In the genomic region with DNA sequence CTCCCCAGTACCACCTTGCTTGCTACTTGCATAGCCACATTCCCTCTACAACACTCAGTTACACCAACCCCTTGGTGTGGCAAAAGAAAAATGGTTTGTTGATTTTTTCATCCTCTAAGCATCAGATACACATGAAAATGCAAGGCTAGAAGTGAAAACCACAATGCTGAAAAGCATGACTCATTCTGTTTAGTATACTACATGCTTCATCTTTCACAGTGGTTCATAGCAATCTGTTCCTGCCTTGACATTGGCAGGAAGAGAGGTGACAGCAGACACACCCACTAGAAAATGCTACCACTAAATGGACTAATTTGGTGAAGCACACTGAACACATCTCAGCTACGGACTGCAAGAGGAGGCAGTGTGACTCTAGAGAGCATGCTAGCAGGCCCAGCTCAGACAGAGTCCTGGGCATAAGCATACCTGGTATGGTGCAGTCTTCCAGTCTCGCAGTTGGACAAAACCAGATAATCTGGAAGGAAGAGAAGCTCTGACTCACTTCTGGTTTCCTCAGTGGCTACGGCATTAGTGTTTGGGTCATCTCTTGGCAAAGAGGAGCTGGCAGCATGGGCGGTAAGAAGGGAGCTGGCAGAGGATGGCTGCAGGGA, we compare ENCODE assay signal across 8 cellular contexts. TPM values are rescaled to one million over a fixed set of nuclear protein-coding genes. Genes with fewer than 3 reads are reported as not detected.
DNase-seq lines count a peak whose midpoint lies in the region; ATAC-seq and TF ChIP-seq lines count a peak whose summit lies in the region.

No MANE protein-coding gene starts in this region.

- H3K4me1 ChIP-seq in upper lobe of right lung: peaks cover 11% of the 10 kb centered on the region

- H3K4me3 ChIP-seq in GM06990 (replicated peaks; ENCODE audit: low read depth, low read length) (no peak overlapping the region), upper lobe of right lung (no peak overlapping the region)

- H3K9me3 ChIP-seq in upper lobe of right lung: no peaks in the 10 kb centered on the region

- ATAC-seq in HG03460 (IDR thresholded peaks at IDR 0.05; ENCODE audit: unreplicated experiment): peak; percentile 95
- ATAC-seq in upper lobe of right lung: peak; percentile 49

- intact Hi-C loops in upper lobe of right lung (cut with DNase I): no loop called here

- H3K27me3 ChIP-seq in GM06990 (replicated peaks; ENCODE audit: control insufficient read depth, insufficient read depth, low read length) (no peaks in the 10 kb centered on the region), upper lobe of right lung (no peaks in the 10 kb centered on the region)

- no peak overlapping the region for H3K27ac ChIP-seq in upper lobe of right lung

- no peaks in the 10 kb centered on the region for H3K36me3 ChIP-seq in GM06990 (ENCODE audit: control insufficient read depth, insufficient read depth, low read length)
- peaks cover 5% of the 10 kb centered on the region for H3K36me3 ChIP-seq in upper lobe of right lung

- TF ChIP-seq CTCF in GM06990 (IDR thresholded peaks at IDR 0.05; ENCODE audit: insufficient read depth, low read length, poor library complexity, severe bottlenecking) (no peak), GM20000 (IDR thresholded peaks at IDR 0.05; ENCODE audit: extremely low read depth, missing control alignments) (no peak), upper lobe of right lung (IDR thresholded peaks at IDR 0.05) (no peak)

- DNase-seq in GM06990 (ENCODE audit: extremely low read depth, insufficient read length) (peak; percentile 57), GM20000 (ENCODE audit: low spot score) (peak; percentile 60), astrocyte of the hippocampus (ENCODE audit: low read depth, low spot score) (peak; percentile 79), upper lobe of right lung (no peak), D341Med (ENCODE audit: low spot score) (no peak), DMS79 treated with DMSO at 0.1 percent for 48 hours (lab: John Stamatoyannopoulos, UW) (no peak), ureter (ENCODE audit: low spot score) (no peak)

RNA-seq across cellular contexts. Expression of a gene that starts 38.0 kb away (rescaled TPM):
- total RNA-seq in upper lobe of right lung (12.9 TPM), ureter (4.2 TPM)

RNA-seq across cellular contexts. Expression of a gene that starts 49.8 kb away (rescaled TPM):
- total RNA-seq in upper lobe of right lung: 28.7 TPM
- 73.8 TPM for total RNA-seq in ureter

RNA-seq across cellular contexts. Expression of a gene that starts 59.5 kb away (rescaled TPM):
- total RNA-seq in upper lobe of right lung: not detected
- not detected for total RNA-seq in ureter

Comparison
In these comparisons a context has a peak if more than half of its experiments do, and no peak if none do; other contexts are left out.
1. DNase-seq: peak in GM06990 (single experiment), GM20000 (single experiment) and astrocyte of the hippocampus (single experiment); none in upper lobe of right lung (single experiment), D341Med (single experiment), DMS79 treated with DMSO at 0.1 percent for 48 hours (single experiment) and ureter (single experiment).